8 cellular contexts compared by ENCODE assay signal in genomic region chr9:85425153-85425611, GRCh38.
DNase-seq lines count a peak whose midpoint lies in the region; ATAC-seq and TF ChIP-seq lines count a peak whose summit lies in the region.

No MANE protein-coding gene starts in this region.

- H3K4me1 Mint-ChIP-seq in activated naive CD4-positive, alpha-beta T cell treated with anti-CD3 and anti-CD28 coated beads for 36 hours (ENCODE audit: low read depth) = no peaks in the 10 kb centered on the region

- H3K4me3 Mint-ChIP-seq in activated naive CD4-positive, alpha-beta T cell treated with anti-CD3 and anti-CD28 coated beads for 36 hours = no peak overlapping the region

- H3K36me3 ChIP-seq in left ventricle myocardium inferior = no peaks in the 10 kb centered on the region

- H3K9me3 Mint-ChIP-seq in activated naive CD4-positive, alpha-beta T cell treated with anti-CD3 and anti-CD28 coated beads for 36 hours = no peaks in the 10 kb centered on the region

- CTCF ChIA-PET in activated naive CD4-positive, alpha-beta T cell treated with anti-CD3 and anti-CD28 coated beads for 36 hours (lab: Charles Lee) = interaction anchor here (0.6 to 1.8 kb wide), 10 partner anchors 9 to 1027 kb away, joined by 3 to 5 read pairs (median 3); no protein-coding TSS in a partner anchor

- peaks cover 17% of the 10 kb centered on the region for H3K9me3 ChIP-seq in left ventricle myocardium inferior (replicated peaks)

- DNase-seq in activated CD4-positive, alpha-beta T cell treated with anti-CD3 and anti-CD28 coated beads for 24 hours (ENCODE audit: low read depth in 2 of 2) = peak; percentile 7 to 33
- no peak for DNase-seq in activated CD4-positive, alpha-beta T cell treated with anti-CD3 and anti-CD28 coated beads for 4 hours
- DNase-seq in NCI-H2227 treated with DMSO at 0.1 percent for 48 hours (lab: John Stamatoyannopoulos, UW) = peak; percentile 26
- peak; percentile 69 for DNase-seq in activated naive CD4-positive, alpha-beta T cell treated with anti-CD3 and anti-CD28 coated beads for 36 hours
- peak; percentile 35 for DNase-seq in left ventricle myocardium inferior
- DNase-seq in retinal pigment epithelial cell (ENCODE audit: low read depth) = no peak

- no peak overlapping the region for H3K27ac Mint-ChIP-seq in activated naive CD4-positive, alpha-beta T cell treated with anti-CD3 and anti-CD28 coated beads for 36 hours

- intact Hi-C loops in activated naive CD4-positive, alpha-beta T cell treated with anti-CD3 and anti-CD28 coated beads for 36 hours (cut with micrococcal nuclease) = loop anchor here (2.0 to 10.0 kb wide), 2 partner anchors 730 to 1028 kb away; no protein-coding TSS in a partner anchor
- intact Hi-C loops in left ventricle myocardium inferior (cut with micrococcal nuclease) = no loop called here

- H3K27ac ChIP-seq in left ventricle myocardium inferior (replicated peaks) = no peak overlapping the region

- H3K36me3 Mint-ChIP-seq in activated naive CD4-positive, alpha-beta T cell treated with anti-CD3 and anti-CD28 coated beads for 36 hours (ENCODE audit: low read depth) = no peaks in the 10 kb centered on the region

- H3K4me3 ChIP-seq in left ventricle myocardium inferior (no peak overlapping the region), retinal pigment epithelial cell (ENCODE audit: low read length) (no peak overlapping the region)

- TF ChIP-seq CTCF in left ventricle myocardium inferior (IDR thresholded peaks at IDR 0.05; ENCODE audit: borderline replicate concordance) = peak; percentile 67
- TF ChIP-seq CTCF in retinal pigment epithelial cell (conservative IDR thresholded peaks at IDR 0.05; ENCODE audit: low read depth, low read length) = peak; percentile 64

- H3K27me3 ChIP-seq in left ventricle myocardium inferior (ENCODE audit: low read depth) = peaks cover 23% of the 10 kb centered on the region

- H3K4me1 ChIP-seq in left ventricle myocardium inferior = peaks cover 3% of the 10 kb centered on the region

- ATAC-seq in HG02852 (IDR thresholded peaks at IDR 0.05; ENCODE audit: unreplicated experiment) (peak; percentile 56), GM21447 (IDR thresholded peaks at IDR 0.05; ENCODE audit: unreplicated experiment) (no peak)

- H3K27me3 Mint-ChIP-seq in activated naive CD4-positive, alpha-beta T cell treated with anti-CD3 and anti-CD28 coated beads for 36 hours (ENCODE audit: low read depth) = peaks cover 19% of the 10 kb centered on the region

Comparison
In these comparisons a context has a peak if more than half of its experiments do, and no peak if none do; other contexts are left out.
1. DNase-seq: peak in activated CD4-positive, alpha-beta T cell treated with anti-CD3 and anti-CD28 coated beads for 24 hours (2 of 2), NCI-H2227 treated with DMSO at 0.1 percent for 48 hours (single experiment), activated naive CD4-positive, alpha-beta T cell treated with anti-CD3 and anti-CD28 coated beads for 36 hours (single experiment) and left ventricle myocardium inferior (single experiment); none in activated CD4-positive, alpha-beta T cell treated with anti-CD3 and anti-CD28 coated beads for 4 hours (0 of 2) and retinal pigment epithelial cell (single experiment).